In the genomic region with DNA sequence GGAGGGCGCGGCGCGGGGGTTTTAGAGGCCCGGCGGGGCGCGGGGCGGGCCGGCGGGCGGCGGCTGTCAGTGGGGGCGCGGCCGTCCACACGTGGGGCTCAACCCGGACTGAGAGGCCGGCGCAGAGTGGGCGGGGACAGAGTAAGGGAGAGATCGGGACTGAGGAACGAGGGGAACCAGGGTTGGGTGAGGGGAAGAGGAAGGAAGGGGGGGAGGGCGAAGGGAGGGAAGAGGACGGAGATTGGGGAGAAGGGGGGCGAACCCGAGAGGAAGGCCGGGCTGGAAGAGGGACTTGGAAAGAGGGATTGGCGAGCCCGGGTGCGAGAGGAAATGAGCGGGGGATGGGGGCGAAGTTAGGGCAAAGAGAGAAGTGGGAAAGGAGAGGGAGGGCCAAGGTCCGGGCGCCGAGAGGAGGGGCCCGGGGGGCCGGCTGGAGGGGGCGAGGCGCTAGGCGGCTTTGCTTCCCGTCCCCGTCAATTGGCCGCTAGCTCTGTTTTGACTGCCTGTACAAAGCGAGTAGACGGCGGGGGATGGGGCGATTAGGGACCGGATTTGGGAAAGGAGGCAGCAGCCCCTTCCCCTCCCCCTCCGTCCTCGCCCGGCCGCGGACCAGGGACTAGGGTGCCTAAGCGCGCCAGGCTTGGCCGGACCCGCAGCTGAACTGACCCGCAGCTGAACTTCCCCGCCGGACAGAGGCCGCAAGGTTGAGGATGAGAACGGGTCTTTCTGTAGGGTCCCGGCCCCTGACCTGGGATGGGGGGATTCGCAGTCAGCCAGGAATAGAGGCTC, we compare ENCODE assay signal across 8 cellular contexts. TPM values are rescaled to one million over a fixed set of nuclear protein-coding genes. Genes with fewer than 3 reads are reported as not detected.
DNase-seq lines count a peak whose midpoint lies in the region; ATAC-seq and TF ChIP-seq lines count a peak whose summit lies in the region.

No MANE protein-coding gene starts in this region.

- H3K9me3 ChIP-seq in heart left ventricle = peaks cover 0 to 6% (median 0%) of the 10 kb centered on the region in 12 donors
- no peaks in the 10 kb centered on the region for H3K9me3 ChIP-seq in prostate gland

- H3K4me3 Mint-ChIP-seq in activated CD8-positive, alpha-beta T cell treated with anti-CD3 and anti-CD28 coated beads, Interleukin-2, amount 10 ng/mL, durations not matched to agents 7 days and 5 days = no peak overlapping the region

- H3K9me3 Mint-ChIP-seq in activated CD8-positive, alpha-beta T cell treated with anti-CD3 and anti-CD28 coated beads, Interleukin-2, amount 10 ng/mL, durations not matched to agents 7 days and 5 days (ENCODE audit: insufficient read depth) = no peaks in the 10 kb centered on the region

- TF ChIP-seq CTCF in heart left ventricle (IDR thresholded peaks at IDR 0.05) = no peak
- no peak for TF ChIP-seq CTCF in prostate gland (IDR thresholded peaks at IDR 0.05)

- DNase-seq in SW 1271 (lab: John Stamatoyannopoulos, UW) = peak; percentile 26 to 27
- DNase-seq in heart left ventricle = peak; percentile 75 to 87 (median 83)
- peak; percentile 10 for DNase-seq in prostate gland (ENCODE audit: low spot score)
- DNase-seq in activated CD8-positive, alpha-beta T cell treated with anti-CD3 and anti-CD28 coated beads, Interleukin-2, amount 10 ng/mL, durations not matched to agents 7 days and 5 days = no peak
- DNase-seq in activated CD4-positive, alpha-beta T cell treated with anti-CD3 and anti-CD28 coated beads for 4 hours = no peak

- H3K27ac Mint-ChIP-seq in activated CD8-positive, alpha-beta T cell treated with anti-CD3 and anti-CD28 coated beads, Interleukin-2, amount 10 ng/mL, durations not matched to agents 7 days and 5 days = no peak overlapping the region

- peak overlapping the region in 10 of 12 donors; percentile 26 to 86 (median 66) for H3K27ac ChIP-seq in heart left ventricle
- no peak overlapping the region for H3K27ac ChIP-seq in prostate gland

- WGBS in heart left ventricle, 4 donors = 0 to 1% (median 1%) methylated on average over 57 to 65 of the region's 65 CpGs
- under 1% methylated on average over 57 of the region's 65 CpGs for WGBS in prostate gland

- H3K27me3 ChIP-seq in heart left ventricle (peaks cover 0 to 47% (median 26%) of the 10 kb centered on the region in 9 donors), prostate gland (replicated peaks; ENCODE audit: insufficient read depth) (no peaks in the 10 kb centered on the region)

- H3K27me3 Mint-ChIP-seq in activated CD8-positive, alpha-beta T cell treated with anti-CD3 and anti-CD28 coated beads, Interleukin-2, amount 10 ng/mL, durations not matched to agents 7 days and 5 days (ENCODE audit: low read depth) = peaks cover 19% of the 10 kb centered on the region

- peak; percentile 26 for ATAC-seq in HG03139 (IDR thresholded peaks at IDR 0.05; ENCODE audit: unreplicated experiment)
- ATAC-seq in heart left ventricle = peak; percentile 77 to 90 (median 88)
- no peak for ATAC-seq in GM21381 (IDR thresholded peaks at IDR 0.05; ENCODE audit: unreplicated experiment)
- ATAC-seq in GM21825 (IDR thresholded peaks at IDR 0.05; ENCODE audit: unreplicated experiment) = no peak
- ATAC-seq in activated CD8-positive, alpha-beta T cell treated with anti-CD3 and anti-CD28 coated beads, Interleukin-2, amount 10 ng/mL, durations not matched to agents 7 days and 5 days = no peak

- H3K4me1 Mint-ChIP-seq in activated CD8-positive, alpha-beta T cell treated with anti-CD3 and anti-CD28 coated beads, Interleukin-2, amount 10 ng/mL, durations not matched to agents 7 days and 5 days (ENCODE audit: low read depth) = peaks cover 1% of the 10 kb centered on the region

- CTCF ChIA-PET in activated CD8-positive, alpha-beta T cell treated with anti-CD3 and anti-CD28 coated beads, Interleukin-2, amount 10 ng/mL, durations not matched to agents 7 days and 5 days (lab: Charles Lee) = no interaction called here

- H3K36me3 Mint-ChIP-seq in activated CD8-positive, alpha-beta T cell treated with anti-CD3 and anti-CD28 coated beads, Interleukin-2, amount 10 ng/mL, durations not matched to agents 7 days and 5 days (ENCODE audit: low read depth) = no peaks in the 10 kb centered on the region

- peak overlapping the region; percentile 32 to 68 (median 60) for H3K4me3 ChIP-seq in heart left ventricle
- H3K4me3 ChIP-seq in prostate gland = peak overlapping the region; percentile 38 to 39

- TF ChIP-seq POLR2A in heart left ventricle (IDR thresholded peaks at IDR 0.05) (no peak), prostate gland (IDR thresholded peaks at IDR 0.05) (no peak)

- H3K36me3 ChIP-seq in heart left ventricle (no peaks in the 10 kb centered on the region), prostate gland (no peaks in the 10 kb centered on the region)

- peaks cover 0 to 27% (median 5%) of the 10 kb centered on the region in 12 donors for H3K4me1 ChIP-seq in heart left ventricle
- no peaks in the 10 kb centered on the region for H3K4me1 ChIP-seq in prostate gland (replicated peaks)

- POLR2A ChIA-PET in activated CD8-positive, alpha-beta T cell treated with anti-CD3 and anti-CD28 coated beads, Interleukin-2, amount 10 ng/mL, durations not matched to agents 7 days and 5 days (lab: Charles Lee) = no interaction called here

- intact Hi-C loops in heart left ventricle (cut with DNase I) (loop anchor here in 2 of 10 donors (5.0 to 10.0 kb wide), 2 partner anchors 304 to 306 kb away; no protein-coding TSS in a partner anchor), prostate gland (cut with DNase I) (no loop called here)

RNA-seq across cellular contexts. Expression of a gene that starts 0.4 kb away (rescaled TPM):
- total RNA-seq in heart left ventricle = 10 to 100 TPM in 5 of 9 donors, 1 to 10 TPM in 4; 7.4 to 28.0 (median 10.2) TPM
- polyA plus RNA-seq in heart left ventricle = 1 to 10 TPM; 9.0 to 9.7 TPM
- 1 to 10 TPM in 1 of 2 donors, under 1 TPM in 1; 0.82 to 6.6 TPM for total RNA-seq in prostate gland
- not detected for total RNA-seq in activated CD8-positive, alpha-beta T cell treated with anti-CD3 and anti-CD28 coated beads, Interleukin-2, amount 10 ng/mL, durations not matched to agents 7 days and 5 days

Comparison
In these comparisons a context has a peak if more than half of its experiments do, and no peak if none do; other contexts are left out.
1. ATAC-seq: peak in HG03139 (single experiment) and heart left ventricle (4 of 4); none in GM21381 (single experiment), GM21825 (single experiment) and activated CD8-positive, alpha-beta T cell treated with anti-CD3 and anti-CD28 coated beads, Interleukin-2, amount 10 ng/mL, durations not matched to agents 7 days and 5 days (single experiment).
2. DNase-seq: peak in SW 1271 (2 of 2), heart left ventricle (5 of 5) and prostate gland (single experiment); none in activated CD8-positive, alpha-beta T cell treated with anti-CD3 and anti-CD28 coated beads, Interleukin-2, amount 10 ng/mL, durations not matched to agents 7 days and 5 days (single experiment) and activated CD4-positive, alpha-beta T cell treated with anti-CD3 and anti-CD28 coated beads for 4 hours (0 of 2).
3. H3K27ac ChIP-seq: peak in heart left ventricle (10 of 12); none in prostate gland (0 of 2).